ENCODE assay signal across 21 cellular contexts in genomic region chr12:93266-94005, GRCh38. TPM values are rescaled to one million over a fixed set of nuclear protein-coding genes. Genes with fewer than 3 reads are reported as not detected.
DNase-seq lines count a peak whose midpoint lies in the region; ATAC-seq lines count a peak whose summit lies in the region.
"Had no signal": no experiment of that assay in that cellular context is flagged by ENCODE, and none has a peak within 500 bp of the region (broad histone marks: within the 10 kb centered on the region; RNA-seq: fewer than 3 reads in every experiment).

No MANE protein-coding gene starts in this region.

- no peak overlapping the region for H2BK12ac ChIP-seq in neuronal stem cell (ENCODE audit: low read length)

- H2AK5ac ChIP-seq in neuronal stem cell (ENCODE audit: low read depth, low read length) = peak overlapping the region; percentile 57

- H4K91ac ChIP-seq in neuronal stem cell (ENCODE audit: low read depth, low read length, poor library complexity) = no peak overlapping the region

- no peak overlapping the region for H3K4me3 ChIP-seq in BLaER1 treated with 17β-estradiol and CSF1 and Interleukin-3, amounts not matched to agents 10 nM and 100 nM
- H3K4me3 ChIP-seq in neuronal stem cell (ENCODE audit: low read length in 2 of 2) (peak overlapping the region in 1 of 2 donors; percentile 27), GM23248 (no peak overlapping the region)
- H3K4me3 ChIP-seq: GM12878, GM23338, HAP-1, SJSA1 had no signal

- H3K79me1 ChIP-seq in neuronal stem cell (ENCODE audit: low read depth, low read length) = no peaks in the 10 kb centered on the region

- H4K20me1 ChIP-seq in BLaER1 treated with 17β-estradiol and CSF1 and Interleukin-3, amounts not matched to agents 10 nM and 100 nM = no peaks in the 10 kb centered on the region
- H4K20me1 ChIP-seq in GM23248 (ENCODE audit: insufficient read depth) = no peaks in the 10 kb centered on the region

- no peak overlapping the region for H2BK120ac ChIP-seq in neuronal stem cell (ENCODE audit: low read depth, low read length)

- no peaks in the 10 kb centered on the region for H3K9me2 ChIP-seq in GM23248 (ENCODE audit: insufficient read depth)

- H2BK15ac ChIP-seq in neuronal stem cell (ENCODE audit: low read length) = no peak overlapping the region

- no peak overlapping the region for H3K14ac ChIP-seq in neuronal stem cell (ENCODE audit: low read length)

- H3K9ac ChIP-seq in BLaER1 treated with 17β-estradiol and CSF1 and Interleukin-3, amounts not matched to agents 10 nM and 100 nM = no peak overlapping the region
- H3K9ac ChIP-seq in neuronal stem cell (ENCODE audit: low read depth, low read length, poor library complexity) (no peak overlapping the region), GM23248 (no peak overlapping the region)

- no CpG with 5 or more reads among the region's 6 CpGs for WGBS in neuronal stem cell (ENCODE audit: extremely low coverage in 2 of 2, insufficient read length in 2 of 2, insufficient replicate concordance in 1 of 2), 2 donors
- 23 to 24% methylated on average over 6 of the region's 6 CpGs for WGBS in GM23248 (ENCODE audit: low coverage in 1 of 2, low lambda C conversion rate in 2 of 2, missing lambda C conversion rate in 2 of 2), 2 experiments

- H2AFZ ChIP-seq in neuronal stem cell (ENCODE audit: low read length) = no peak overlapping the region
- no peak overlapping the region for H2AFZ ChIP-seq in GM23248
- H2AFZ ChIP-seq: GM23338 had no signal

- H3K23ac ChIP-seq in neuronal stem cell (ENCODE audit: low read depth, low read length, poor library complexity) = no peak overlapping the region

- no peaks in the 10 kb centered on the region for H3F3A ChIP-seq in GM23248 (ENCODE audit: insufficient read depth)

- H3K4me1 ChIP-seq in BLaER1 treated with 17β-estradiol and CSF1 and Interleukin-3, amounts not matched to agents 10 nM and 100 nM = peaks cover 11 to 26% (median 24%) of the 10 kb centered on the region in 10 experiments
- H3K4me1 ChIP-seq in neuronal stem cell (ENCODE audit: control insufficient read depth in 2 of 2, insufficient read depth in 1 of 2, low read depth in 1 of 2, low read length in 2 of 2) (peaks cover 0 to 1% of the 10 kb centered on the region in 2 donors), GM23248 (ENCODE audit: insufficient read depth) (no peaks in the 10 kb centered on the region)
- H3K4me1 ChIP-seq: HAP-1, SJSA1 had no signal

- H2BK5ac ChIP-seq in neuronal stem cell (ENCODE audit: low read length) = no peak overlapping the region

- in situ Hi-C loops in GM23248 (cut with MboI) = no loop called here

- ATAC-seq in GM21619 (IDR thresholded peaks at IDR 0.05; ENCODE audit: unreplicated experiment) = no peak
- ATAC-seq: GM12878, GM23338, HepG2 had no signal

- H3K79me2 ChIP-seq in GM23248 (ENCODE audit: insufficient read depth) = no peaks in the 10 kb centered on the region

- H3K4ac ChIP-seq in neuronal stem cell (ENCODE audit: low read length) = no peak overlapping the region

- DNase-seq in MV-4-11 (lab: John Stamatoyannopoulos, UW) = peak; percentile 39
- DNase-seq in cerebellar cortex (ENCODE audit: low spot score) = peak; percentile 75
- DNase-seq in neuronal stem cell (ENCODE audit: low spot score) = no peak
- DNase-seq in GM23248 = no peak
- no peak for DNase-seq in activated CD4-positive, alpha-beta T cell treated with anti-CD3 and anti-CD28 coated beads for 48 hours
- DNase-seq: CD4-positive, CD25-positive, alpha-beta regulatory T cell; KBM-7; NCI-H1105; NCI-H2081; NCI-H2171; NCI-H524 treated with DMSO at 0.1 percent for 48 hours; OCI-M1 had no signal

- H4K8ac ChIP-seq in neuronal stem cell (ENCODE audit: low read depth, low read length) = no peak overlapping the region

- peaks cover 25 to 57% (median 40%) of the 10 kb centered on the region in 11 experiments for H3K9me3 ChIP-seq in BLaER1 treated with 17β-estradiol and CSF1 and Interleukin-3, amounts not matched to agents 10 nM and 100 nM (replicated peaks in 1 of 11)
- H3K9me3 ChIP-seq in neuronal stem cell (replicated peaks in 1 of 2; ENCODE audit: control insufficient read depth in 2 of 2, insufficient read depth in 1 of 2, low read depth in 1 of 2, low read length in 2 of 2) (peaks cover 0 to 6% of the 10 kb centered on the region in 2 donors), GM23248 (ENCODE audit: low read depth) (no peaks in the 10 kb centered on the region)
- H3K9me3 ChIP-seq: HAP-1 had no signal

- peak overlapping the region in 8 of 11 experiments; percentile 6 to 38 (median 26); a peak in 14 of 22 replicates for H3K4me2 ChIP-seq in BLaER1 treated with 17β-estradiol and CSF1 and Interleukin-3, amounts not matched to agents 10 nM and 100 nM
- H3K4me2 ChIP-seq in neuronal stem cell (ENCODE audit: insufficient read depth, low read length, poor library complexity, severe bottlenecking) = no peak overlapping the region
- H3K4me2 ChIP-seq in GM23248 (ENCODE audit: unreplicated experiment) = no peak overlapping the region
- H3K4me2 ChIP-seq: GM23338 had no signal

- H3K27me3 ChIP-seq in BLaER1 treated with 17β-estradiol and CSF1 and Interleukin-3, amounts not matched to agents 10 nM and 100 nM = no peaks in the 10 kb centered on the region
- H3K27me3 ChIP-seq in neuronal stem cell (ENCODE audit: control insufficient read depth in 3 of 3, insufficient read depth in 3 of 3, low read depth in 1 of 3, low read length in 3 of 3) = peaks cover 0 to 11% (median 0%) of the 10 kb centered on the region in 3 experiments
- H3K27me3 ChIP-seq in GM23248 (replicated peaks; ENCODE audit: insufficient read depth) = peaks cover 40% of the 10 kb centered on the region

- H3K18ac ChIP-seq in neuronal stem cell (ENCODE audit: low read length) = peak overlapping the region; percentile 15

- no peaks in the 10 kb centered on the region for H3K36me3 ChIP-seq in BLaER1 treated with 17β-estradiol and CSF1 and Interleukin-3, amounts not matched to agents 10 nM and 100 nM
- H3K36me3 ChIP-seq in neuronal stem cell (replicated peaks in 1 of 2; ENCODE audit: control insufficient read depth in 2 of 2, insufficient read depth in 2 of 2, low read length in 2 of 2) = no peaks in the 10 kb centered on the region
- H3K36me3 ChIP-seq in GM23248 (ENCODE audit: low read depth) = no peaks in the 10 kb centered on the region
- H3K36me3 ChIP-seq: HAP-1, SJSA1 had no signal

- H3K27ac ChIP-seq in BLaER1 treated with 17β-estradiol and CSF1 and Interleukin-3, amounts not matched to agents 10 nM and 100 nM = no peak overlapping the region
- H3K27ac ChIP-seq in neuronal stem cell (replicated peaks; ENCODE audit: low read length) (no peak overlapping the region), GM23248 (no peak overlapping the region)
- H3K27ac ChIP-seq: HL-60, SJSA1 had no signal

RNA-seq across cellular contexts. Expression of gene IQSEC3, which starts 26.9 kb away (rescaled TPM):
- 3.1 TPM for polyA plus RNA-seq in neuronal stem cell (2013, experiment 1 of 2)
- polyA plus RNA-seq in neuronal stem cell (2013, experiment 2 of 2) = 3.7 TPM
- total RNA-seq in GM23248 (2014; rRNA removed; shearing (Covaris generic)) = not detected in 2 replicates
- polyA plus RNA-seq in GM23248 (2016; fragmentation: Nextera tagmentation; extraction: Ambion mirVana) = 0.03 TPM in 1 of 2 replicates, not detected in the other
- total RNA-seq: GM12878, HepG2, HT-29, SJSA1 had no signal
- polyA plus RNA-seq: GM12878, HepG2 had no signal

Comparison
In these comparisons a context has a peak if more than half of its experiments do, and no peak if none do; other contexts are left out.
1. H3K4me2 ChIP-seq: peak in BLaER1 treated with 17β-estradiol and CSF1 and Interleukin-3, amounts not matched to agents 10 nM and 100 nM (8 of 11); none in neuronal stem cell (single experiment) and GM23248 (single experiment).
2. DNase-seq: peak in MV-4-11 (single experiment) and cerebellar cortex (single experiment); none in neuronal stem cell (single experiment), GM23248 (single experiment) and activated CD4-positive, alpha-beta T cell treated with anti-CD3 and anti-CD28 coated beads for 48 hours (single experiment).